11 cellular contexts compared by ENCODE assay signal in genomic region chr15:41018534-41018933, GRCh38.
DNase-seq lines count a peak whose midpoint lies in the region; ATAC-seq and TF ChIP-seq lines count a peak whose summit lies in the region.
"Had no signal": no experiment of that assay in that cellular context is flagged by ENCODE, and none has a peak within 500 bp of the region (broad histone marks: within the 10 kb centered on the region; RNA-seq: fewer than 3 reads in every experiment).

No MANE protein-coding gene starts in this region.

- H3K27ac ChIP-seq in body of pancreas, result no peak overlapping the region

- no peaks in the 10 kb centered on the region for H3K27me3 ChIP-seq in body of pancreas

- no peak overlapping the region for H3K4me3 ChIP-seq in body of pancreas

- WGBS in body of pancreas, 2 donors, result 19 to 38% methylated on average over 1 of the region's 1 CpG

- H3K9me3 Mint-ChIP-seq in stimulated activated effector memory CD8-positive, alpha-beta T cell treated with anti-CD3 and anti-CD28 coated beads, Interleukin-12 subunit alpha, Interleukin-12 subunit beta, amount 100 ng/mL, for 72 hours, result no peaks in the 10 kb centered on the region

- H3K4me1 ChIP-seq in body of pancreas, result peaks cover 4% of the 10 kb centered on the region

- peaks cover 0 to 2% of the 10 kb centered on the region in 2 donors for H3K36me3 ChIP-seq in body of pancreas (replicated peaks in 1 of 2; ENCODE audit: insufficient read depth in 1 of 2, low read depth in 2 of 2)

- intact Hi-C loops in body of pancreas (cut with DNase I), result no loop called here

- ATAC-seq in body of pancreas, result peak; percentile 66
- ATAC-seq in stimulated activated effector memory CD8-positive, alpha-beta T cell treated with anti-CD3 and anti-CD28 coated beads, Interleukin-12 subunit alpha, Interleukin-12 subunit beta, amount 100 ng/mL, for 72 hours, result no peak
- no peak for ATAC-seq in GM18517 (IDR thresholded peaks at IDR 0.05; ENCODE audit: unreplicated experiment)

- H3K27ac Mint-ChIP-seq in stimulated activated effector memory CD8-positive, alpha-beta T cell treated with anti-CD3 and anti-CD28 coated beads, Interleukin-12 subunit alpha, Interleukin-12 subunit beta, amount 100 ng/mL, for 72 hours, result peak overlapping the region; percentile 26

- peak in 6 of 7 experiments; percentile 23 to 73 (median 52) for TF ChIP-seq CTCF in body of pancreas (IDR thresholded peaks at IDR 0.05)

- no peaks in the 10 kb centered on the region for H3K9me3 ChIP-seq in body of pancreas

- DNase-seq in HPDE6-E6E7 (ENCODE audit: extremely low spot score) (peak; percentile 26), body of pancreas (peak; percentile 29 to 61 (median 55)), iPS DF 19.7 (ENCODE audit: low read depth, low spot score) (peak; percentile 1), GF-D8 (lab: John Stamatoyannopoulos, UW) (no peak), NCI-H187 (lab: John Stamatoyannopoulos, UW) (no peak)
- DNase-seq in stimulated activated effector memory CD8-positive, alpha-beta T cell treated with anti-CD3 and anti-CD28 coated beads, Interleukin-12 subunit alpha, Interleukin-12 subunit beta, amount 100 ng/mL, for 72 hours (ENCODE audit: low spot score in 2 of 2), result no peak
- DNase-seq: activated CD4-positive, alpha-beta T cell treated with anti-CD3 and anti-CD28 coated beads for 4 hours; aorta; kidney glomerular epithelial cell; stimulated activated CD4-positive, alpha-beta T cell treated with anti-CD3 and anti-CD28 coated beads, Interleukin-4, amount 100 ng/mL, for 1 hour had no signal

- H3K4me3 Mint-ChIP-seq in stimulated activated effector memory CD8-positive, alpha-beta T cell treated with anti-CD3 and anti-CD28 coated beads, Interleukin-12 subunit alpha, Interleukin-12 subunit beta, amount 100 ng/mL, for 72 hours, result no peak overlapping the region

- no peak for TF ChIP-seq POLR2A in body of pancreas (IDR thresholded peaks at IDR 0.05)

- H3K4me1 Mint-ChIP-seq in stimulated activated effector memory CD8-positive, alpha-beta T cell treated with anti-CD3 and anti-CD28 coated beads, Interleukin-12 subunit alpha, Interleukin-12 subunit beta, amount 100 ng/mL, for 72 hours, result no peaks in the 10 kb centered on the region

- H3K36me3 Mint-ChIP-seq in stimulated activated effector memory CD8-positive, alpha-beta T cell treated with anti-CD3 and anti-CD28 coated beads, Interleukin-12 subunit alpha, Interleukin-12 subunit beta, amount 100 ng/mL, for 72 hours, result peaks cover 85% of the 10 kb centered on the region

Comparison
In these comparisons a context has a peak if more than half of its experiments do, and no peak if none do; other contexts are left out.
1. DNase-seq: peak in HPDE6-E6E7 (single experiment), body of pancreas (4 of 4) and iPS DF 19.7 (single experiment); none in stimulated activated effector memory CD8-positive, alpha-beta T cell treated with anti-CD3 and anti-CD28 coated beads, Interleukin-12 subunit alpha, Interleukin-12 subunit beta, amount 100 ng/mL, for 72 hours (0 of 2), GF-D8 (single experiment) and NCI-H187 (0 of 2).